Comparison of ENCODE assay signal across 25 cellular contexts in genomic region chr5:109853362-109853761, GRCh38.
DNase-seq lines count a peak whose midpoint lies in the region; ATAC-seq and TF ChIP-seq lines count a peak whose summit lies in the region.
"Had no signal": no experiment of that assay in that cellular context is flagged by ENCODE, and none has a peak within 500 bp of the region (broad histone marks: within the 10 kb centered on the region; RNA-seq: fewer than 3 reads in every experiment).

No MANE protein-coding gene starts in this region.

- H3K27ac Mint-ChIP-seq in CD4-positive, alpha-beta T cell: peak overlapping the region; percentile 73
- H3K27ac Mint-ChIP-seq: activated naive CD4-positive, alpha-beta T cell treated with anti-CD3 and anti-CD28 coated beads, Interleukin-2, amount 10 ng/mL, durations not matched to agents 7 days and 5 days; natural killer cell treated with Interleukin-12 subunit alpha and Interleukin-12 subunit beta and Interleukin-15 and Interleukin-18, amount 100 ng/mL, for 72 hours had no signal

- no peak for TF ChIP-seq CTCF in CD4-positive, alpha-beta T cell (IDR thresholded peaks at IDR 0.05)
- TF ChIP-seq CTCF in fibroblast of villous mesenchyme (IDR thresholded peaks at IDR 0.05; ENCODE audit: insufficient read depth, low read depth, low read length): no peak
- no peak for TF ChIP-seq CTCF in retinal pigment epithelial cell (conservative IDR thresholded peaks at IDR 0.05; ENCODE audit: low read depth, low read length)
- no peak for TF ChIP-seq CTCF in tibial nerve (IDR thresholded peaks at IDR 0.05)

- DNase-seq in CD4-positive, alpha-beta T cell: no peak
- DNase-seq in M059J (ENCODE audit: low read depth) (peak; percentile 58), fibroblast of villous mesenchyme (ENCODE audit: low read depth) (peak; percentile 33), retinal pigment epithelial cell (ENCODE audit: low read depth) (peak; percentile 47), tibial nerve (ENCODE audit: low spot score in 2 of 2) (no peak), NCI-H1694 (lab: John Stamatoyannopoulos, UW) (no peak)
- DNase-seq: activated CD4-positive, CD25-positive, alpha-beta regulatory T cell treated with anti-CD3 and anti-CD28 coated beads, Interleukin-2, amount 50 U/mL, for 72 hours; activated naive CD4-positive, alpha-beta T cell treated with anti-CD3 and anti-CD28 coated beads, Interleukin-2, amount 10 ng/mL, durations not matched to agents 7 days and 5 days; activated T-cell treated with anti-CD3 and anti-CD28 coated beads, Interleukin-2, amount 50 U/mL, for 48 hours; cerebellar nuclear complex; DMS153; GDM1; NCI-H1092; NCI-H1930; NCI-H345; NCI-H774; ovary; right cardiac atrium; stimulated activated CD4-positive, alpha-beta T cell treated with anti-CD3 and anti-CD28 coated beads, Interleukin-15, amount 100 ng/mL, for 24 hours had no signal

- WGBS in tibial nerve, 2 donors: 39 to 58% methylated on average over 3 of the region's 3 CpGs

- CTCF ChIA-PET in CD4-positive, alpha-beta T cell (lab: Charles Lee): no interaction called here

- intact Hi-C loops in CD4-positive, alpha-beta T cell (cut with DNase I, micrococcal nuclease): loop anchor here in 1 of 2 experiments (5.0 kb wide), 2 partner anchors 69 to 161 kb away; no protein-coding TSS in a partner anchor

- H3K9me3 Mint-ChIP-seq in CD4-positive, alpha-beta T cell: no peaks in the 10 kb centered on the region

- H3K4me1 Mint-ChIP-seq in CD4-positive, alpha-beta T cell (ENCODE audit: low read depth): peaks cover 84% of the 10 kb centered on the region

- H3K27ac ChIP-seq in CD4-positive, alpha-beta T cell (ENCODE audit: low read depth, low read length): no peak overlapping the region
- no peak overlapping the region for H3K27ac ChIP-seq in tibial nerve
- H3K27ac ChIP-seq: ascending aorta, gastroesophageal sphincter, ovary had no signal

- H3K4me3 ChIP-seq in fibroblast of villous mesenchyme (ENCODE audit: low read depth, low read length) (no peak overlapping the region), retinal pigment epithelial cell (ENCODE audit: low read length) (no peak overlapping the region), tibial nerve (no peak overlapping the region)
- H3K4me3 ChIP-seq: ascending aorta, gastroesophageal sphincter, ovary had no signal

- peaks cover 47% of the 10 kb centered on the region for H3K36me3 Mint-ChIP-seq in CD4-positive, alpha-beta T cell (ENCODE audit: low read depth)

- no peaks in the 10 kb centered on the region for H3K27me3 Mint-ChIP-seq in CD4-positive, alpha-beta T cell
- H3K27me3 Mint-ChIP-seq: activated naive CD4-positive, alpha-beta T cell treated with anti-CD3 and anti-CD28 coated beads, Interleukin-2, amount 10 ng/mL, durations not matched to agents 7 days and 5 days; natural killer cell treated with Interleukin-12 subunit alpha and Interleukin-12 subunit beta and Interleukin-15 and Interleukin-18, amount 100 ng/mL, for 72 hours had no signal

- POLR2A ChIA-PET in CD4-positive, alpha-beta T cell (lab: Charles Lee): interaction anchor here (0.8 kb wide), 1 partner anchor 163 kb away, joined by 3 read pairs; the partner anchor contains the start of gene MAN2A1

- no peak for TF ChIP-seq POLR2A in tibial nerve (IDR thresholded peaks at IDR 0.05)

- H3K4me3 Mint-ChIP-seq in CD4-positive, alpha-beta T cell: no peak overlapping the region
- H3K4me3 Mint-ChIP-seq: activated naive CD4-positive, alpha-beta T cell treated with anti-CD3 and anti-CD28 coated beads, Interleukin-2, amount 10 ng/mL, durations not matched to agents 7 days and 5 days; natural killer cell treated with Interleukin-12 subunit alpha and Interleukin-12 subunit beta and Interleukin-15 and Interleukin-18, amount 100 ng/mL, for 72 hours had no signal

- TF ChIP-seq EP300 in tibial nerve (IDR thresholded peaks at IDR 0.05): no peak

- peaks cover 0 to 65% (median 0%) of the 10 kb centered on the region in 3 donors for H3K36me3 ChIP-seq in tibial nerve
- H3K36me3 ChIP-seq: ovary had no signal

- no peaks in the 10 kb centered on the region for H3K27me3 ChIP-seq in CD4-positive, alpha-beta T cell (ENCODE audit: control insufficient read depth, insufficient read depth, low read length)
- H3K27me3 ChIP-seq in tibial nerve: no peaks in the 10 kb centered on the region
- H3K27me3 ChIP-seq: ascending aorta, gastroesophageal sphincter, ovary had no signal

- no peak for ATAC-seq in CD4-positive, alpha-beta T cell (ENCODE audit: poor library complexity)
- no peak for ATAC-seq in HG03460 (IDR thresholded peaks at IDR 0.05; ENCODE audit: unreplicated experiment)
- no peak for ATAC-seq in GM21390 (IDR thresholded peaks at IDR 0.05; ENCODE audit: unreplicated experiment)
- ATAC-seq: gastroesophageal sphincter; natural killer cell treated with Interleukin-12 subunit alpha and Interleukin-12 subunit beta and Interleukin-15 and Interleukin-18, amount 100 ng/mL, for 72 hours; right cardiac atrium; Right ventricle myocardium inferior had no signal

- no peaks in the 10 kb centered on the region for H3K9me3 ChIP-seq in CD4-positive, alpha-beta T cell (ENCODE audit: control insufficient read depth, low read length)
- H3K9me3 ChIP-seq in tibial nerve: no peaks in the 10 kb centered on the region
- H3K9me3 ChIP-seq: ascending aorta, gastroesophageal sphincter, ovary had no signal

- no peaks in the 10 kb centered on the region for H3K4me1 ChIP-seq in tibial nerve
- H3K4me1 ChIP-seq: ascending aorta, gastroesophageal sphincter had no signal

Comparison
In these comparisons a context has a peak if more than half of its experiments do, and no peak if none do; other contexts are left out.
1. DNase-seq: peak in M059J (single experiment), fibroblast of villous mesenchyme (single experiment) and retinal pigment epithelial cell (single experiment); none in CD4-positive, alpha-beta T cell (0 of 10), tibial nerve (0 of 2) and NCI-H1694 (single experiment).